ENCODE assay signal across 12 cellular contexts in genomic region chr5:56319281-56320242, GRCh38.
DNase-seq lines count a peak whose midpoint lies in the region; ATAC-seq lines count a peak whose summit lies in the region.
"Had no signal": no experiment of that assay in that cellular context is flagged by ENCODE, and none has a peak within 500 bp of the region (broad histone marks: within the 10 kb centered on the region; RNA-seq: fewer than 3 reads in every experiment).

No MANE protein-coding gene starts in this region.

- WGBS in thymus: 94% methylated on average over 25 of the region's 25 CpGs

- peak overlapping the region; percentile 26 for H3K27ac ChIP-seq in thymus (ENCODE audit: low read depth)
- H3K27ac ChIP-seq: A549 had no signal

- no peaks in the 10 kb centered on the region for H3K4me1 ChIP-seq in thymus (ENCODE audit: control insufficient read depth, insufficient read depth, low read length)

- ATAC-seq in left ventricle myocardium superior: peak; percentile 83
- no peak for ATAC-seq in HG03095 (IDR thresholded peaks at IDR 0.05; ENCODE audit: unreplicated experiment)
- ATAC-seq: A549 had no signal

- no peaks in the 10 kb centered on the region for H3K27me3 ChIP-seq in thymus (ENCODE audit: control insufficient read depth, insufficient read depth)
- H3K27me3 ChIP-seq: thyroid gland had no signal

- intact Hi-C loops in left ventricle myocardium superior (cut with micrococcal nuclease): no loop called here

- DNase-seq in NCI-H748 (lab: John Stamatoyannopoulos, UW; ENCODE audit: unreplicated experiment): peak; percentile 60
- no peak for DNase-seq in NCI-H748 treated with DMSO at 0.1 percent for 48 hours (lab: John Stamatoyannopoulos, UW)
- DNase-seq in SW480 (ENCODE audit: low spot score): peak; percentile 42
- peak; percentile 63 for DNase-seq in left ventricle myocardium superior
- DNase-seq in NCI-H146 (lab: John Stamatoyannopoulos, UW): no peak
- no peak for DNase-seq in DMS53 (lab: John Stamatoyannopoulos, UW)
- DNase-seq: NCI-H1105, small intestine had no signal

- no peak overlapping the region for H3K4me3 ChIP-seq in thymus (ENCODE audit: low read length)
- H3K4me3 ChIP-seq: A549, thyroid gland had no signal

- no peaks in the 10 kb centered on the region for H3K9me3 ChIP-seq in thymus (ENCODE audit: control insufficient read depth)
- H3K9me3 ChIP-seq: A549, thyroid gland had no signal

- no peaks in the 10 kb centered on the region for H3K36me3 ChIP-seq in thymus (ENCODE audit: control insufficient read depth, insufficient read depth)
- H3K36me3 ChIP-seq: thyroid gland had no signal

Comparison
In these comparisons a context has a peak if more than half of its experiments do, and no peak if none do; other contexts are left out.
1. DNase-seq: peak in NCI-H748 (single experiment), SW480 (single experiment) and left ventricle myocardium superior (single experiment); none in NCI-H748 treated with DMSO at 0.1 percent for 48 hours (single experiment), NCI-H146 (single experiment) and DMS53 (single experiment).